ENCODE assay signal across 2 cellular contexts in the genomic region with DNA sequence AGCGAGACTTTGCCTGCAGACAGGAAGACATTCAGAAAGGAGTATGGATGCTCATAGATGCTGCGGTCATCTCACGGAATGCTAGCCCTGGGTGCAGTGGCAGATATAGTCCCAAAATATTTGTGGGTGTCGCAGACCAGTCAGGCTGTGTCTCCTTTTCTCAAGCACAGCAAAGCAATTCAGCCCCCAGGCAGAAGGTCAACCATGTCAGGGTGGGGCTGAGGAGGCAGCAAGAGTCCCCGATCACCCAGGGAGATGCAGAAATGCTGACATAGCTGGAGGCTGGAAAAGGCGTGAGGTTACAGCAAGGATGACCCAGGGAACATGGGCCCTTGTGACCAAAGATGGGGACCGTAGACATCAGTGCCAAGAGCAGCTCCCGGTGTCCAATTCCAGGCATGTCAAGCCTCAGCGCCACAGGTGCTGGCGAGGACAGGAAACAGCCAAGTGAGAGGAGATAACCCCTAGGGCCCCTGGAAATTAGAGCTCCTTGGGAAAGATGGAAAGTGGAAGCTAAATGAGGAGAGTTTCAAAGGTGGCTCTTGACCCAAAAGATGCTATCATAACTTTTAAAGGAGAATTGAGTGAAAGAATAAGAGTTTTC.
TF ChIP-seq lines count a peak whose summit lies in the region.

No MANE protein-coding gene starts in this region.

TF ChIP-seq in IMR-90, 13 proteins besides CTCF, POLR2A, EP300 and RAD21:
- TF ChIP-seq, protein P1, sequence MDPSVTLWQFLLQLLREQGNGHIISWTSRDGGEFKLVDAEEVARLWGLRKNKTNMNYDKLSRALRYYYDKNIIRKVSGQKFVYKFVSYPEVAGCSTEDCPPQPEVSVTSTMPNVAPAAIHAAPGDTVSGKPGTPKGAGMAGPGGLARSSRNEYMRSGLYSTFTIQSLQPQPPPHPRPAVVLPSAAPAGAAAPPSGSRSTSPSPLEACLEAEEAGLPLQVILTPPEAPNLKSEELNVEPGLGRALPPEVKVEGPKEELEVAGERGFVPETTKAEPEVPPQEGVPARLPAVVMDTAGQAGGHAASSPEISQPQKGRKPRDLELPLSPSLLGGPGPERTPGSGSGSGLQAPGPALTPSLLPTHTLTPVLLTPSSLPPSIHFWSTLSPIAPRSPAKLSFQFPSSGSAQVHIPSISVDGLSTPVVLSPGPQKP (IDR thresholded peaks at IDR 0.05; ENCODE audit: borderline replicate concordance, low read depth, low read length): no peak
- TF ChIP-seq SMC3 (IDR thresholded peaks at IDR 0.05; ENCODE audit: low read depth, low read length): no peak
- TF ChIP-seq MAZ (IDR thresholded peaks at IDR 0.05; ENCODE audit: borderline replicate concordance, low read depth, low read length): no peak
- TF ChIP-seq RFX5 (IDR thresholded peaks at IDR 0.05; ENCODE audit: low read depth, low read length): no peak
- no peak for TF ChIP-seq RCOR1 (IDR thresholded peaks at IDR 0.05; ENCODE audit: insufficient replicate concordance, low read length)
- no peak for TF ChIP-seq BHLHE40 (IDR thresholded peaks at IDR 0.05; ENCODE audit: low read depth, low read length)
- no peak for TF ChIP-seq NFE2L2 (IDR thresholded peaks at IDR 0.05; ENCODE audit: low read depth, low read length)
- TF ChIP-seq MAFK (IDR thresholded peaks at IDR 0.05; ENCODE audit: low read depth, low read length): no peak
- no peak for TF ChIP-seq CHD1 (IDR thresholded peaks at IDR 0.05; ENCODE audit: low read depth, low read length)
- TF ChIP-seq FOS (IDR thresholded peaks at IDR 0.05; ENCODE audit: low read depth, low read length): no peak
- TF ChIP-seq MXI1 (IDR thresholded peaks at IDR 0.05; ENCODE audit: borderline replicate concordance, low read depth, low read length): no peak
- TF ChIP-seq, protein P2, sequence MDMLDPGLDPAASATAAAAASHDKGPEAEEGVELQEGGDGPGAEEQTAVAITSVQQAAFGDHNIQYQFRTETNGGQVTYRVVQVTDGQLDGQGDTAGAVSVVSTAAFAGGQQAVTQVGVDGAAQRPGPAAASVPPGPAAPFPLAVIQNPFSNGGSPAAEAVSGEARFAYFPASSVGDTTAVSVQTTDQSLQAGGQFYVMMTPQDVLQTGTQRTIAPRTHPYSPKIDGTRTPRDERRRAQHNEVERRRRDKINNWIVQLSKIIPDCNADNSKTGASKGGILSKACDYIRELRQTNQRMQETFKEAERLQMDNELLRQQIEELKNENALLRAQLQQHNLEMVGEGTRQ (IDR thresholded peaks at IDR 0.05; ENCODE audit: low read depth, low read length): no peak
- no peak for TF ChIP-seq CEBPB (IDR thresholded peaks at IDR 0.05; ENCODE audit: low read depth, low read length)

TF ChIP-seq in H1, 55 proteins besides CTCF, POLR2A, EP300 and RAD21:
- no peak for TF ChIP-seq RBBP5 (IDR thresholded peaks at IDR 0.05; ENCODE audit: borderline replicate concordance, low read depth, low read length)
- no peak for TF ChIP-seq SP1 (IDR thresholded peaks at IDR 0.05; ENCODE audit: low read depth, low read length)
